In the genomic region with DNA sequence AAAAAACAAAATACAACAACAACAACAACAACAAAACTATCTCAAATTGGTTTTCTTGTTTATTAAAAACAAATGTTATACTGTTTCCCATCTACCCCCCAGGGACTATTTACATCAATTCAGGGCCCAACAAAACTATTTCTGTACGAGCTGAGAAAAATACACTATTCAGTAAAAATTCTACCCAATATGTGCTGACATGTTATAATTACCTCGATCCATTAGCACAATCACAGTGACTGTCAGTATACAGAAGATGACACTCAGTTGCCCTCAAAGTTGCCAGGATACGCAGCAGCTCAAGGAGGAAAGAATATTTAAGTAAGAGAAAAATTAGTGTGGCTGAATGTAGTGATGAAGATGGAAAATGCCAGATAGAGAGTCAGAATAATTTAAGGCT, we compare ENCODE assay signal across 7 cellular contexts.
"Had no signal": no experiment of that assay in that cellular context is flagged by ENCODE, and none has a peak within 500 bp of the region (broad histone marks: within the 10 kb centered on the region; RNA-seq: fewer than 3 reads in every experiment).

No MANE protein-coding gene starts in this region.

- H3K9ac ChIP-seq: GM23248, KMS-11 had no signal

- H2AFZ ChIP-seq: GM23248 had no signal

- H3K27ac ChIP-seq: GM23248, KMS-11 had no signal

- H3K4me3 ChIP-seq: GM23248 had no signal

- DNase-seq: GM23248, GOT3, H9, HCEC 1CT, KBM-7 had no signal

- H3K4me2 ChIP-seq: KMS-11 had no signal

- FAIRE-seq: HTR-8/SVneo had no signal
